ENCODE assay signal across 15 cellular contexts in the genomic region with DNA sequence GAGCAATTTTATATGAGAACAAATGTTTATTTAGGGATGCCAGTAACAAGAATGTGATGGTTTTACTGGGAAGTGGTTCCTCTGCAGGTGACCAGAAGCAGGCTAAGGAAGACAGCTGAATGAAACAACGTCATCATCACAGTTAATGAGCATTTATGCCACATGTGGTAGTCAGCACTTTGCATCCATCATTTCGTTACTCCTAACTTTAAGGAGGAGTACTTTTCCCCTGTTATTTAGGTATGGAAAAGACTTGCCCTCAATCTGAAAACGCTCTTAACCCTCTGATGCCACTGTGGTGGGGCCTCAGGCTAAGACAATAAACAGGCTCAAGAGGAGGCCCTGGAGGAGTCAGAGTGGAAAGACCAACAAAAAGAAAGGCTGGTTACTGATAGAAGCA. TPM values are rescaled to one million over a fixed set of nuclear protein-coding genes. Genes with fewer than 3 reads are reported as not detected.
A peak's percentile ranks its signal among the peaks of the same experiment; 100 is the strongest.
DNase-seq lines count a peak whose midpoint lies in the region; ATAC-seq lines count a peak whose summit lies in the region.
"Had no signal": no experiment of that assay in that cellular context is flagged by ENCODE, and none has a peak within 500 bp of the region (broad histone marks: within the 10 kb centered on the region; RNA-seq: fewer than 3 reads in every experiment).

No MANE protein-coding gene starts in this region.

- H2AFZ ChIP-seq in mesenchymal stem cell (ENCODE audit: low read depth, low read length) (no peak overlapping the region), Karpas-422 (ENCODE audit: low read length) (no peak overlapping the region)

- H3K27ac ChIP-seq in mesenchymal stem cell (ENCODE audit: low read length, poor library complexity, severe bottlenecking) (peak overlapping the region; percentile 94), Karpas-422 (ENCODE audit: low read length) (no peak overlapping the region)
- H3K27ac ChIP-seq: right atrium auricular region, stomach had no signal

- peak overlapping the region; percentile 83 for H2BK5ac ChIP-seq in mesenchymal stem cell (ENCODE audit: low read depth, low read length, poor library complexity, severe bottlenecking)

- peaks cover 4% of the 10 kb centered on the region for H3K79me1 ChIP-seq in mesenchymal stem cell (replicated peaks; ENCODE audit: low read length, poor library complexity, severe bottlenecking)

- peak overlapping the region; percentile 62 to 74 for H3K27ac Mint-ChIP-seq in activated naive CD4-positive, alpha-beta T cell treated with anti-CD3 and anti-CD28 coated beads, Interleukin-2, amount 50 U/mL, for 72 hours
- peak overlapping the region; percentile 69 for H3K27ac Mint-ChIP-seq in T-helper 17 cell

- no peak overlapping the region for H3K4me2 ChIP-seq in mesenchymal stem cell (ENCODE audit: low read length, poor library complexity, severe bottlenecking)
- no peak overlapping the region for H3K4me2 ChIP-seq in Karpas-422 (ENCODE audit: low read depth, low read length, poor library complexity, severe bottlenecking)

- H3K9me2 ChIP-seq in Karpas-422 (replicated peaks; ENCODE audit: insufficient read depth, low read length), result no peaks in the 10 kb centered on the region

- H3K9me3 Mint-ChIP-seq in activated naive CD4-positive, alpha-beta T cell treated with anti-CD3 and anti-CD28 coated beads, Interleukin-2, amount 50 U/mL, for 72 hours, result no peaks in the 10 kb centered on the region

- peaks cover 7 to 80% of the 10 kb centered on the region in 2 experiments for H3K36me3 ChIP-seq in mesenchymal stem cell (ENCODE audit: control insufficient read depth in 1 of 2, insufficient read depth in 2 of 2, low read depth in 1 of 2, low read length in 2 of 2)
- peaks cover 61% of the 10 kb centered on the region for H3K36me3 ChIP-seq in Karpas-422 (ENCODE audit: insufficient read depth, low read length)

- H3K4me1 Mint-ChIP-seq in T-helper 17 cell, result peaks cover 17% of the 10 kb centered on the region

- H3K14ac ChIP-seq in mesenchymal stem cell (ENCODE audit: low read length in 2 of 2), result no peak overlapping the region

- H3K9me3 ChIP-seq in T-helper 17 cell (ENCODE audit: control insufficient read depth, low read length, poor library complexity, severe bottlenecking), result no peaks in the 10 kb centered on the region
- H3K9me3 ChIP-seq in mesenchymal stem cell (ENCODE audit: control insufficient read depth, low read length), result no peaks in the 10 kb centered on the region
- no peaks in the 10 kb centered on the region for H3K9me3 ChIP-seq in Karpas-422 (ENCODE audit: low read length)
- H3K9me3 ChIP-seq: right atrium auricular region, stomach had no signal

- peak overlapping the region in 1 of 2 experiments; percentile 13 for H3K4ac ChIP-seq in mesenchymal stem cell (ENCODE audit: low read depth in 1 of 2, low read length in 2 of 2)

- no peak overlapping the region for H3K23ac ChIP-seq in mesenchymal stem cell (ENCODE audit: low read length in 2 of 2)

- no peak overlapping the region for H3K4me3 Mint-ChIP-seq in T-helper 17 cell

- H4K8ac ChIP-seq in mesenchymal stem cell (ENCODE audit: low read length), result no peak overlapping the region

- no peak overlapping the region for H2BK12ac ChIP-seq in mesenchymal stem cell (ENCODE audit: low read length in 2 of 2)

- H2BK120ac ChIP-seq in mesenchymal stem cell (ENCODE audit: low read depth, low read length), result no peak overlapping the region

- no peak overlapping the region for H3K4me3 ChIP-seq in mesenchymal stem cell (ENCODE audit: insufficient read depth in 1 of 2, low read depth in 1 of 2, low read length in 2 of 2)
- H3K4me3 ChIP-seq in Karpas-422 (ENCODE audit: low read length), result no peak overlapping the region
- H3K4me3 ChIP-seq: right atrium auricular region, stomach had no signal

- H2BK15ac ChIP-seq in mesenchymal stem cell (ENCODE audit: low read depth, poor library complexity, severe bottlenecking), result no peak overlapping the region

- H2AK5ac ChIP-seq in mesenchymal stem cell (ENCODE audit: low read length, severe bottlenecking), result peak overlapping the region; percentile 88

- 0 out of 2 replicates have a peak, but pooled peaks cover 2% of the 10 kb centered on the region for H3K79me2 ChIP-seq in Karpas-422 (ENCODE audit: low read length)

- 83% methylated on average over 3 of the region's 3 CpGs for WGBS in mesenchymal stem cell

- H3K9ac ChIP-seq in mesenchymal stem cell (ENCODE audit: low read length), result peak overlapping the region; percentile 59
- no peak overlapping the region for H3K9ac ChIP-seq in Karpas-422 (ENCODE audit: low read length)

- no peaks in the 10 kb centered on the region for H3K27me3 Mint-ChIP-seq in T-helper 17 cell

- H3K18ac ChIP-seq in mesenchymal stem cell (ENCODE audit: low read depth in 1 of 2, low read length in 2 of 2), result no peak overlapping the region

- H4K91ac ChIP-seq in mesenchymal stem cell (ENCODE audit: low read length), result no peak overlapping the region

- H3K4me1 ChIP-seq in mesenchymal stem cell (ENCODE audit: control insufficient read depth, insufficient read depth, low read depth, low read length) (peaks cover 10% of the 10 kb centered on the region), Karpas-422 (ENCODE audit: low read length) (peaks cover 15% of the 10 kb centered on the region)

- no peaks in the 10 kb centered on the region for H4K20me1 ChIP-seq in Karpas-422 (ENCODE audit: insufficient read depth, low read depth, low read length)

- DNase-seq in activated naive CD4-positive, alpha-beta T cell treated with anti-CD3 and anti-CD28 coated beads, Interleukin-2, amount 50 U/mL, for 72 hours (ENCODE audit: low spot score in 2 of 2), result no peak
- DNase-seq in activated naive CD4-positive, alpha-beta T cell (lab: John Stamatoyannopoulos, UW), result no peak
- DNase-seq in T-helper 17 cell (no peak), mesenchymal stem cell (no peak), NCI-H187 (lab: John Stamatoyannopoulos, UW) (no peak), Karpas-422 (no peak), NCI-H345 treated with DMSO at 0.1 percent for 48 hours (lab: John Stamatoyannopoulos, UW; ENCODE audit: unreplicated experiment) (no peak)
- DNase-seq: activated gamma-delta T cell, KG1, NCI-H1105, NCI-H2171, RPMI8226, stomach had no signal

- H3K27me3 ChIP-seq in mesenchymal stem cell (ENCODE audit: control insufficient read depth in 1 of 2, insufficient read depth in 1 of 2, low read length in 2 of 2) (no peaks in the 10 kb centered on the region), Karpas-422 (ENCODE audit: low read length) (no peaks in the 10 kb centered on the region)
- H3K27me3 ChIP-seq: right atrium auricular region, stomach had no signal

- no peak for ATAC-seq in activated naive CD4-positive, alpha-beta T cell treated with anti-CD3 and anti-CD28 coated beads, Interleukin-2, amount 50 U/mL, for 72 hours
- ATAC-seq in T-helper 17 cell (no peak), HG03342 (IDR thresholded peaks at IDR 0.05; ENCODE audit: unreplicated experiment) (no peak)

- peaks cover 8 to 36% of the 10 kb centered on the region in 2 donors for H3K36me3 Mint-ChIP-seq in activated naive CD4-positive, alpha-beta T cell treated with anti-CD3 and anti-CD28 coated beads, Interleukin-2, amount 50 U/mL, for 72 hours
- H3K36me3 Mint-ChIP-seq in T-helper 17 cell (ENCODE audit: low read depth), result peaks cover 3% of the 10 kb centered on the region

RNA-seq across cellular contexts. Expression of gene INTS14, which starts 31.2 kb away (rescaled TPM):
- total RNA-seq in activated naive CD4-positive, alpha-beta T cell treated with anti-CD3 and anti-CD28 coated beads, Interleukin-2, amount 50 U/mL, for 72 hours, result 10 to 100 TPM; 48.5 to 55.4 TPM
- total RNA-seq in T-helper 17 cell, result 10 to 100 TPM; 19.2 to 23.7 TPM
- 22.2 TPM for polyA plus RNA-seq in mesenchymal stem cell (2013, experiment 1 of 2)
- 22.1 TPM for polyA plus RNA-seq in mesenchymal stem cell (2013, experiment 2 of 2)
- 40.1 and 62.9 TPM in 2 replicates for total RNA-seq in Karpas-422 (2014; rRNA removed; shearing (Covaris generic); ENCODE audit: low replicate concordance)

RNA-seq across cellular contexts. Expression of gene SLC24A1, which starts 42.0 kb away (rescaled TPM):
- total RNA-seq in activated naive CD4-positive, alpha-beta T cell treated with anti-CD3 and anti-CD28 coated beads, Interleukin-2, amount 50 U/mL, for 72 hours, result 10 to 100 TPM in 1 of 2 donors, 1 to 10 TPM in 1; 6.4 to 11.0 TPM
- 1 to 10 TPM; 4.0 to 5.9 TPM for total RNA-seq in T-helper 17 cell
- polyA plus RNA-seq in mesenchymal stem cell (2013, experiment 1 of 2), result 6.1 TPM
- 5.1 TPM for polyA plus RNA-seq in mesenchymal stem cell (2013, experiment 2 of 2)
- total RNA-seq in Karpas-422 (2014; rRNA removed; shearing (Covaris generic); ENCODE audit: low replicate concordance), result 7.9 and 10.9 TPM in 2 replicates

RNA-seq across cellular contexts. Expression of gene HACD3, which starts 49.5 kb away (rescaled TPM):
- total RNA-seq in activated naive CD4-positive, alpha-beta T cell treated with anti-CD3 and anti-CD28 coated beads, Interleukin-2, amount 50 U/mL, for 72 hours, result 10 to 100 TPM; 23.3 to 45.0 TPM
- 10 to 100 TPM; 14.3 to 14.8 TPM for total RNA-seq in T-helper 17 cell
- 73.7 TPM for polyA plus RNA-seq in mesenchymal stem cell (2013, experiment 1 of 2)
- 76.8 TPM for polyA plus RNA-seq in mesenchymal stem cell (2013, experiment 2 of 2)
- total RNA-seq in Karpas-422 (2014; rRNA removed; shearing (Covaris generic); ENCODE audit: low replicate concordance), result 61.8 and 87.2 TPM in 2 replicates
